In the genomic region with DNA sequence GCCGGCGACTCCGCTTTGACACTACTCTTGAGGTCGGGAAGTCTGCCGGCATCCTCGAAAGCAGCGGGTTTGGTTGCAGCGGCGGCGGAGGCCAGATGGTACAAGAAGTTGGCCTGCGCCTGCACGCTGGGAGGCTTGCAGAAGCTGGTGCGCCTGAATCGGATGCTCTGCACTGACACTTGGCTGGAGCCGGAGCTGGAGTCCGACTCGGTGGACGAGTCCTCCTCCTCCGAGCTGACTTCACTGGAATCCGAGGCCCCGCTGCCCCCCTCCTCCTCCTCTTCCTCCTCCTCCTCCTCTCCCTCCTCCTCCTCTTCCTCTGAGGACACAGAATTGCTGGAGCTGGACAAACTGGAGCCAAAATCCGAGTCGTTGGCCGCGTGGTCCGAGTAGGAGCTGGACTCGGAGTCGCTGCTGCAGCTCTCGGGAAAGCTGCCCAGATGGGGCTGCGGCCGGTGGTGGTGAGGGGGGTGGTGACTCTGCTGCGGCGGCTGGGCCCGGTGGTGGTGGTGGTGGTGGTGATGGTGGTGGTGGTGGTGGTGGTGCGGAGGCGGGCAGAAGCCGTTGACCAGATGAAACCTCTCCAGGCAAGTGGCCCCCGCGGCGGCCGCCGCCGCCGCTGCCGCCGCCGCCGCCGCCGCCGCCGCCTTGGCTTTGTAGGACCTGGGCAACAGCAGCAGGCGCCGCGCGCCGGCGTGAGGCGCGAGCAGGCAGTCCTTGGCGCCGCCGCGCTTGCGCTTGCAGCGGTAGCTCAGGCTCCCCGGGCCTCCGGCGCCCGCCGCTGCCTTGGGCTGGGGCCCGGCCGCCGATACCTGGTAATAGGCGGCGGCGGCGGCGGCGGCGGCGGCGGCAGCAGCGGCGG, we compare ENCODE assay signal across 9 cellular contexts. TPM values are rescaled to one million over a fixed set of nuclear protein-coding genes. Genes with fewer than 3 reads are reported as not detected.
A peak's percentile ranks its signal among the peaks of the same experiment; 100 is the strongest.
DNase-seq lines count a peak whose midpoint lies in the region; ATAC-seq, FAIRE-seq and TF ChIP-seq lines count a peak whose summit lies in the region.
"Had no signal": no experiment of that assay in that cellular context is flagged by ENCODE, and none has a peak within 500 bp of the region (broad histone marks: within the 10 kb centered on the region; RNA-seq: fewer than 3 reads in every experiment).

No MANE protein-coding gene starts in this region.

- H3K4me1 ChIP-seq in kidney (ENCODE audit: control insufficient read depth in 1 of 2, insufficient read depth in 1 of 2, low read depth in 1 of 2, low read length in 2 of 2), result peaks cover 0 to 11% of the 10 kb centered on the region in 2 donors

- peaks cover 17% of the 10 kb centered on the region for H3K36me3 Mint-ChIP-seq in central memory CD8-positive, alpha-beta T cell (ENCODE audit: insufficient read depth)

- peak overlapping the region; percentile 46 to 69 for H3K9ac ChIP-seq in kidney (ENCODE audit: low read length in 2 of 2)

- peak; percentile 67 for ATAC-seq in GM19455 (IDR thresholded peaks at IDR 0.05; ENCODE audit: unreplicated experiment)
- ATAC-seq in HG03460 (IDR thresholded peaks at IDR 0.05; ENCODE audit: unreplicated experiment), result peak; percentile 61
- ATAC-seq in central memory CD8-positive, alpha-beta T cell (replicated peaks; ENCODE audit: extremely low read depth, poor library complexity, severe bottlenecking), result peak; percentile 72

- H3K4me1 Mint-ChIP-seq in central memory CD8-positive, alpha-beta T cell, result peaks cover 31% of the 10 kb centered on the region

- no peaks in the 10 kb centered on the region for H3K9me3 ChIP-seq in kidney (ENCODE audit: control insufficient read depth in 1 of 2, low read length in 2 of 2)

- no peaks in the 10 kb centered on the region for H3K9me3 Mint-ChIP-seq in central memory CD8-positive, alpha-beta T cell

- TF ChIP-seq CTCF in kidney (IDR thresholded peaks at IDR 0.05; ENCODE audit: borderline replicate concordance, extremely low read depth, insufficient read depth), result no peak

- peak overlapping the region; percentile 78 for H3K4me3 Mint-ChIP-seq in central memory CD8-positive, alpha-beta T cell

- no peak overlapping the region for H3K27ac Mint-ChIP-seq in central memory CD8-positive, alpha-beta T cell (ENCODE audit: low read depth)

- peak overlapping the region; percentile 32 to 54 for H3K27ac ChIP-seq in kidney (ENCODE audit: low read depth in 2 of 2, low read length in 2 of 2)

- H3K4me3 ChIP-seq in kidney (ENCODE audit: low read length in 2 of 2), result peak overlapping the region; percentile 53 to 69

- peaks cover 86% of the 10 kb centered on the region for H3K27me3 Mint-ChIP-seq in central memory CD8-positive, alpha-beta T cell

- H3K36me3 ChIP-seq in kidney (ENCODE audit: control insufficient read depth in 1 of 2, insufficient read depth in 2 of 2, low read length in 2 of 2), result no peaks in the 10 kb centered on the region

- FAIRE-seq in kidney (lab: Jason Lieb, UNC), result no peak
- FAIRE-seq: TTC549 had no signal

- intact Hi-C loops in kidney (cut with DNase I), result no loop called here

- peak; percentile 65 for DNase-seq in COLO668 (lab: John Stamatoyannopoulos, UW; ENCODE audit: unreplicated experiment)
- DNase-seq in T-helper 22 cell (ENCODE audit: low read depth), result peak; percentile 25
- no peak for DNase-seq in central memory CD8-positive, alpha-beta T cell (ENCODE audit: low spot score in 2 of 2)
- peak; percentile 88 for DNase-seq in kidney
- DNase-seq in stimulated activated CD4-positive, alpha-beta T cell treated with anti-CD3 and anti-CD28 coated beads, Interleukin-15, amount 100 ng/mL, for 24 hours, result peak; percentile 67
- DNase-seq in COLO829 (ENCODE audit: low spot score), result no peak

RNA-seq across cellular contexts. Expression of gene SKIDA1, which starts 9.0 kb away (rescaled TPM):
- 2.9 TPM for total RNA-seq in kidney
- polyA plus RNA-seq in kidney (ENCODE audit: insufficient read depth, low read depth, low replicate concordance), result 0.71 TPM

RNA-seq across cellular contexts. Expression of gene MLLT10, which starts 17.5 kb away (rescaled TPM):
- 54.2 TPM for total RNA-seq in kidney
- 11.0 TPM for polyA plus RNA-seq in kidney (ENCODE audit: insufficient read depth, low read depth, low replicate concordance)

Comparison
In these comparisons a context has a peak if more than half of its experiments do, and no peak if none do; other contexts are left out.
1. DNase-seq: peak in COLO668 (single experiment), T-helper 22 cell (single experiment), kidney (single experiment) and stimulated activated CD4-positive, alpha-beta T cell treated with anti-CD3 and anti-CD28 coated beads, Interleukin-15, amount 100 ng/mL, for 24 hours (single experiment); none in central memory CD8-positive, alpha-beta T cell (0 of 2) and COLO829 (single experiment).
2. Peak in every context shown above with its lines, with median percentiles within 50 percentile points of each other: ATAC-seq.